In the genomic region with DNA sequence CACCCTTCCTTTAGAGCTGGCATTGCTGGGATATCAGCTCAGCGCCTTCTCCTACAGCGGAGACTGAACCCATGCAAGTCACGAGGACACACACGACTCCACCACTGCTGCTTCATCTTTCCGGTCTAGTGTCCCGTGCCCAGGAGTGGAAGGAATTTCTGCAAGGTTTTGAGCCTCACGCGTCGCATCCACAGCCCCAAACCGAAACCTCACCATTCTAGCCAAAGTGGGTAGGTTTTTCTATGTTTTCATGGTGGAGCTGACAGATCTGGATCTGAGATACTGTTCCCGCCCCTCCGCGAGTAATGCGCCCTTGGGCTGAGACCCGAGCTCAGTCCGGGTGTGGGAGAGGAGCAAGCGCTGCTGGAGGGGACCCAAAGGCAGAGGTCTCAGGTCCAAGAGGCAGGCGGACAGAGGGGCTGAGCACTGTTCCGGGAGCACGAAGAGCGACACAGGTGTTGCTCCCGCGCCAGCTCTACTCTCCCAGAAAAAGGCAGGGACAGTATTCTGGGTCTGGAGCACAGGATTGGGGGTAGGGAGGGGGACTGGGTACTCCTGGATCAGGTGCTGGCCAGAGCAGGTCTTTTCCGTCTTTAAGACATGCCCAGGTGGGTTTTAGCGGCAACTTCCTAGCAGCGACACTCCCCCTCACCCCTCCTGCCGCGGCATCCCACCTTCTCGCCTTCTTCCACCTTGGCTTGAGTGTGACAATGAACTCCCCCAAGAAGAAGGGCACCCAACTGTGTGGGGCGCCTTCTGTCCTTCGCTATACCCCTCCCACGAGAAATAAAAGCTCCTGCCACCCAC, we compare ENCODE assay signal across 9 cellular contexts. TPM values are rescaled to one million over a fixed set of nuclear protein-coding genes. Genes with fewer than 3 reads are reported as not detected.
DNase-seq lines count a peak whose midpoint lies in the region; ATAC-seq and TF ChIP-seq lines count a peak whose summit lies in the region.
"Had no signal": no experiment of that assay in that cellular context is flagged by ENCODE, and none has a peak within 500 bp of the region (broad histone marks: within the 10 kb centered on the region; RNA-seq: fewer than 3 reads in every experiment).

No MANE protein-coding gene starts in this region.

- DNase-seq in GM20000 (ENCODE audit: low spot score) = peak; percentile 13
- DNase-seq in anterior cingulate cortex (lab: John Stamatoyannopoulos, UW) = peak in 42 of 58 donors; percentile 3 to 73 (median 24)
- DNase-seq in hepatocyte (ENCODE audit: low spot score) = peak; percentile 36
- DNase-seq in sigmoid colon = peak; percentile 63
- no peak for DNase-seq in dermis blood vessel endothelial cell
- DNase-seq in immature natural killer cell = no peak
- DNase-seq in NCI-H510A treated with DMSO at 0.1 percent for 48 hours (lab: John Stamatoyannopoulos, UW) = no peak

- peaks cover 15% of the 10 kb centered on the region for H3K4me1 ChIP-seq in hepatocyte (ENCODE audit: insufficient read depth)
- H3K4me1 ChIP-seq in sigmoid colon = peaks cover 0 to 38% (median 29%) of the 10 kb centered on the region in 4 donors

- 6% methylated on average over 32 of the region's 32 CpGs for WGBS in hepatocyte (ENCODE audit: low lambda C conversion rate, missing lambda C conversion rate)
- WGBS in sigmoid colon, 2 donors = 7 to 16% methylated on average over 32 of the region's 32 CpGs

- no peak for TF ChIP-seq CTCF in GM20000 (IDR thresholded peaks at IDR 0.05; ENCODE audit: extremely low read depth, missing control alignments)
- no peak for TF ChIP-seq CTCF in hepatocyte (IDR thresholded peaks at IDR 0.05; ENCODE audit: poor library complexity)
- no peak for TF ChIP-seq CTCF in sigmoid colon (IDR thresholded peaks at IDR 0.05)

- H3K4me3 ChIP-seq in hepatocyte (peak overlapping the region; percentile 34), sigmoid colon (peak overlapping the region; percentile 19 to 53 (median 45))

- H3K9me3 ChIP-seq in hepatocyte (ENCODE audit: low read depth) (no peaks in the 10 kb centered on the region), sigmoid colon (no peaks in the 10 kb centered on the region)

- intact Hi-C loops in sigmoid colon (cut with DNase I) = no loop called here

- H3K9me3 Mint-ChIP-seq in immature natural killer cell = peaks cover 10 to 53% (median 23%) of the 10 kb centered on the region in 6 donors

- peak overlapping the region; percentile 93 for H3K4me2 ChIP-seq in hepatocyte

- no peak overlapping the region for H3K4me3 Mint-ChIP-seq in immature natural killer cell
- H3K4me3 Mint-ChIP-seq: activated naive CD4-positive, alpha-beta T cell treated with anti-CD3 and anti-CD28 coated beads, Interleukin-2, amount 50 U/mL, for 24 hours had no signal

- H3K36me3 ChIP-seq in hepatocyte (replicated peaks; ENCODE audit: insufficient read depth, low read depth) (no peaks in the 10 kb centered on the region), sigmoid colon (no peaks in the 10 kb centered on the region)

- H3K36me3 Mint-ChIP-seq in immature natural killer cell = peaks cover 0 to 11% (median 3%) of the 10 kb centered on the region in 3 donors

- H3K27ac ChIP-seq in hepatocyte (no peak overlapping the region), sigmoid colon (no peak overlapping the region)

- no peak for TF ChIP-seq POLR2A in sigmoid colon (IDR thresholded peaks at IDR 0.05)

- H3K9me2 ChIP-seq in hepatocyte (replicated peaks; ENCODE audit: insufficient read depth) = no peaks in the 10 kb centered on the region

- no peak for ATAC-seq in HG03521 (IDR thresholded peaks at IDR 0.05; ENCODE audit: unreplicated experiment)

- no peaks in the 10 kb centered on the region for H3K79me2 ChIP-seq in hepatocyte

- H3K4me1 Mint-ChIP-seq in immature natural killer cell = peaks cover 0 to 5% of the 10 kb centered on the region in 2 donors
- H3K4me1 Mint-ChIP-seq: activated naive CD4-positive, alpha-beta T cell treated with anti-CD3 and anti-CD28 coated beads, Interleukin-2, amount 50 U/mL, for 24 hours had no signal

- peak overlapping the region; percentile 47 for H2AFZ ChIP-seq in hepatocyte

- H3K27me3 Mint-ChIP-seq in immature natural killer cell (ENCODE audit: low read depth in 3 of 3) = peaks cover 5 to 14% (median 10%) of the 10 kb centered on the region in 3 donors

- no peaks in the 10 kb centered on the region for H4K20me1 ChIP-seq in hepatocyte (ENCODE audit: insufficient read depth, poor library complexity, severe bottlenecking)

- H3K27ac Mint-ChIP-seq in immature natural killer cell = no peak overlapping the region
- H3K27ac Mint-ChIP-seq: activated naive CD4-positive, alpha-beta T cell treated with anti-CD3 and anti-CD28 coated beads, Interleukin-2, amount 50 U/mL, for 24 hours had no signal

- H3K27me3 ChIP-seq in hepatocyte = peaks cover 87% of the 10 kb centered on the region
- peaks cover 21 to 62% (median 33%) of the 10 kb centered on the region in 3 donors for H3K27me3 ChIP-seq in sigmoid colon

- TF ChIP-seq EP300 in sigmoid colon (IDR thresholded peaks at IDR 0.05) = no peak

RNA-seq across cellular contexts. Expression of a gene that starts 1.9 kb away (rescaled TPM):
- total RNA-seq in hepatocyte (0.63 and 0.84 TPM in 2 replicates), sigmoid colon (under 1 TPM; 0.27 to 0.71 (median 0.39) TPM), dermis blood vessel endothelial cell (not detected in 2 replicates)
- polyA plus RNA-seq in hepatocyte (0.05 TPM in 1 of 2 replicates, not detected in the other), sigmoid colon (under 1 TPM in 1 of 3 donors, not detected in 2; 0.15 TPM), immature natural killer cell (not detected)

Comparison
In these comparisons a context has a peak if more than half of its experiments do, and no peak if none do; other contexts are left out.
1. DNase-seq: peak in GM20000 (single experiment), anterior cingulate cortex (42 of 58), hepatocyte (single experiment) and sigmoid colon (single experiment); none in dermis blood vessel endothelial cell (single experiment), immature natural killer cell (0 of 3) and NCI-H510A treated with DMSO at 0.1 percent for 48 hours (single experiment).